In genomic region chr10:63217120-63217605, GRCh38 we compare ENCODE assay signal across 8 cellular contexts.
DNase-seq lines count a peak whose midpoint lies in the region; ATAC-seq and TF ChIP-seq lines count a peak whose summit lies in the region.

No MANE protein-coding gene starts in this region.

- peak; percentile 53 for TF ChIP-seq CTCF in astrocyte of the spinal cord (IDR thresholded peaks at IDR 0.05; ENCODE audit: low read depth, low read length)

- peak; percentile 17 for DNase-seq in D341Med (ENCODE audit: low spot score)
- peak; percentile 6 for DNase-seq in NCI-H345 treated with DMSO at 0.1 percent for 48 hours (lab: John Stamatoyannopoulos, UW; ENCODE audit: unreplicated experiment)
- peak; percentile 76 for DNase-seq in astrocyte of the spinal cord (ENCODE audit: low read depth, low spot score)
- DNase-seq in iPS-NIHi7 (ENCODE audit: extremely low spot score), result peak; percentile 13
- no peak for DNase-seq in stimulated activated naive CD8-positive, alpha-beta T cell treated with anti-CD3 and anti-CD28 coated beads, Interleukin-15, amount 100 ng/mL, for 72 hours
- DNase-seq in COLO668 (lab: John Stamatoyannopoulos, UW; ENCODE audit: unreplicated experiment), result no peak

- H3K9me3 Mint-ChIP-seq in stimulated activated naive CD8-positive, alpha-beta T cell treated with anti-CD3 and anti-CD28 coated beads, Interleukin-15, amount 100 ng/mL, for 72 hours, result no peaks in the 10 kb centered on the region

- no peak overlapping the region for H3K4me3 ChIP-seq in astrocyte of the spinal cord (ENCODE audit: low read depth, low read length)

- no peaks in the 10 kb centered on the region for H3K27me3 Mint-ChIP-seq in stimulated activated naive CD8-positive, alpha-beta T cell treated with anti-CD3 and anti-CD28 coated beads, Interleukin-15, amount 100 ng/mL, for 72 hours

- peaks cover 50% of the 10 kb centered on the region for H3K4me1 Mint-ChIP-seq in stimulated activated naive CD8-positive, alpha-beta T cell treated with anti-CD3 and anti-CD28 coated beads, Interleukin-15, amount 100 ng/mL, for 72 hours

- H3K27ac Mint-ChIP-seq in stimulated activated naive CD8-positive, alpha-beta T cell treated with anti-CD3 and anti-CD28 coated beads, Interleukin-15, amount 100 ng/mL, for 72 hours, result no peak overlapping the region

- in situ Hi-C loops in astrocyte of the spinal cord (cut with HindIII; ENCODE audit: low sequenced_read_pairs), result no loop called here

- peak; percentile 91 for ATAC-seq in GM18868 (IDR thresholded peaks at IDR 0.05; ENCODE audit: unreplicated experiment)
- peak; percentile 73 for ATAC-seq in HG03066 (IDR thresholded peaks at IDR 0.05; ENCODE audit: low read depth, unreplicated experiment)
- peak; percentile 89 for ATAC-seq in stimulated activated naive CD8-positive, alpha-beta T cell treated with anti-CD3 and anti-CD28 coated beads, Interleukin-15, amount 100 ng/mL, for 72 hours

- H3K4me3 Mint-ChIP-seq in stimulated activated naive CD8-positive, alpha-beta T cell treated with anti-CD3 and anti-CD28 coated beads, Interleukin-15, amount 100 ng/mL, for 72 hours, result peak overlapping the region in 1 of 2 donors; percentile 15

Comparison
In these comparisons a context has a peak if more than half of its experiments do, and no peak if none do; other contexts are left out.
1. DNase-seq: peak in D341Med (single experiment), NCI-H345 treated with DMSO at 0.1 percent for 48 hours (single experiment), astrocyte of the spinal cord (single experiment) and iPS-NIHi7 (single experiment); none in stimulated activated naive CD8-positive, alpha-beta T cell treated with anti-CD3 and anti-CD28 coated beads, Interleukin-15, amount 100 ng/mL, for 72 hours (0 of 2) and COLO668 (single experiment).
2. Peak in every context shown above with its lines, with median percentiles within 50 percentile points of each other: ATAC-seq.